In the genomic region with DNA sequence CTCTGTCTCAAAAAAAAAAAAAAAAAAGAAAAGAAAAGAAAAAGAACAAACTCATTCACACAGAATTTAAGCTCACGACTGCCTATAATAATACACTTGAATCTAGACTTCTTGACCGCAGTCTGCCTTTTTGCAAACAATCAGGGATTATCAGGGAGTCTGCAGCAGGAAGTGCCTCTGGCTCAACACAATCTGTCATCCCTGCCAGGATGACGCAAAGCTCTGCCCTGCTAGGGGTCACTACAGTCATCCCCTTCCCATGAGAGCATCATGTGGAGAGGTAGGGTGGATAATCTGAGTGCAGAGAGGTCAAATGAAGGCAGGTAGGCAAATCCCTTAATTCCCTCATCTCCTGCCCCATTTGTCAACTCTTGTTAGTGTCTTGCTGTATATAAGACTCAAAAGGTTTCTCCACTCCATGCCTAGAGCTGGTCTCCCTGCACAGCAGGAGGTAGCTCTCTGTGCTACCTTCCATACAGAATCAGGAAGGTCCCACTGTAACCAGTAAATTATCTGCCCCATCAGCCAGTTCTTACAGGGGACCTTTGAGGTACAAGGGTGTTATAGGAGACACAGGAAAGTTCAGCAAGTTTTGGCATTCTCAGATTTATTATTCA, we compare ENCODE assay signal across 1 cellular context.
A peak's percentile ranks its signal among the peaks of the same experiment; 100 is the strongest.
TF ChIP-seq lines count a peak whose summit lies in the region.

No MANE protein-coding gene starts in this region.

TF ChIP-seq in K562, 482 proteins besides CTCF, POLR2A, EP300 and RAD21 (continued from another document and continues in another):
- TF ChIP-seq, protein P1, sequence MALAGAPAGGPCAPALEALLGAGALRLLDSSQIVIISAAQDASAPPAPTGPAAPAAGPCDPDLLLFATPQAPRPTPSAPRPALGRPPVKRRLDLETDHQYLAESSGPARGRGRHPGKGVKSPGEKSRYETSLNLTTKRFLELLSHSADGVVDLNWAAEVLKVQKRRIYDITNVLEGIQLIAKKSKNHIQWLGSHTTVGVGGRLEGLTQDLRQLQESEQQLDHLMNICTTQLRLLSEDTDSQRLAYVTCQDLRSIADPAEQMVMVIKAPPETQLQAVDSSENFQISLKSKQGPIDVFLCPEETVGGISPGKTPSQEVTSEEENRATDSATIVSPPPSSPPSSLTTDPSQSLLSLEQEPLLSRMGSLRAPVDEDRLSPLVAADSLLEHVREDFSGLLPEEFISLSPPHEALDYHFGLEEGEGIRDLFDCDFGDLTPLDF (CRISPR knock-in tag; IDR thresholded peaks at IDR 0.05) = no peak
- TF ChIP-seq MED1 (CRISPR knock-in tag; IDR thresholded peaks at IDR 0.05; ENCODE audit: borderline replicate concordance) (no peak), ZNF592 (IDR thresholded peaks at IDR 0.05) (no peak), SRSF7 (optimal IDR thresholded peaks at IDR 0.05; ENCODE audit: low read depth, low read length) (no peak), FOXA3 (CRISPR knock-in tag; conservative IDR thresholded peaks at IDR 0.05 in 1 of 2, IDR thresholded peaks at IDR 0.05 in 1 of 2) (no peak), ZNF830 (CRISPR knock-in tag; IDR thresholded peaks at IDR 0.05) (no peak), OTX1 (CRISPR knock-in tag; IDR thresholded peaks at IDR 0.05) (no peak), TCF3 (CRISPR knock-in tag; IDR thresholded peaks at IDR 0.05) (peak; percentile 72), SETDB1 (IDR thresholded peaks at IDR 0.05; ENCODE audit: low read length) (no peak), XRCC5 (IDR thresholded peaks at IDR 0.05; ENCODE audit: low read depth, low read length) (no peak), HES1 (IDR thresholded peaks at IDR 0.05; ENCODE audit: low read depth) (0 out of 2 replicates have a peak, but pooled peaks have one; percentile 34), PHTF2 (CRISPR knock-in tag; IDR thresholded peaks at IDR 0.05) (no peak), U2AF1 (optimal IDR thresholded peaks at IDR 0.05; ENCODE audit: low read depth, low read length) (no peak), ZBTB5 (IDR thresholded peaks at IDR 0.05) (no peak), TAL1 (IDR thresholded peaks at IDR 0.05) (peak; percentile 55), CEBPG (CRISPR knock-in tag; IDR thresholded peaks at IDR 0.05) (no peak), CEBPG (tag; conservative IDR thresholded peaks at IDR 0.05 in 1 of 2, IDR thresholded peaks at IDR 0.05 in 1 of 2) (peak; percentile 32 to 78; a peak in 3 of 4 replicates), HMGN3 (IDR thresholded peaks at IDR 0.05; ENCODE audit: borderline replicate concordance, extremely low read depth, insufficient read length, low read depth, low read length) (no peak), ATF1 (CRISPR knock-in tag; IDR thresholded peaks at IDR 0.05) (no peak), ATF1 (tag; IDR thresholded peaks at IDR 0.05) (peak; percentile 35; the same call in 1 of the 2 replicates), SOX6 (IDR thresholded peaks at IDR 0.05) (0 out of 2 replicates have a peak, but pooled peaks have one; percentile 35), NR2C2 (CRISPR knock-in tag; IDR thresholded peaks at IDR 0.05) (no peak), NR2C2 (tag; IDR thresholded peaks at IDR 0.05) (peak; percentile 58; the same call in 1 of the 2 replicates), ZNF133 (CRISPR knock-in tag; IDR thresholded peaks at IDR 0.05) (no peak), ZNF347 (CRISPR knock-in tag; IDR thresholded peaks at IDR 0.05; ENCODE audit: low read depth) (no peak), ATF7 (IDR thresholded peaks at IDR 0.05) (peak; percentile 59), FOXM1 (IDR thresholded peaks at IDR 0.05; ENCODE audit: low read depth) (no peak), FOXM1 (CRISPR knock-in tag; IDR thresholded peaks at IDR 0.05; ENCODE audit: low read depth) (no peak), CTBP1 (IDR thresholded peaks at IDR 0.05; ENCODE audit: borderline replicate concordance) (peak; percentile 50), MLLT1 (IDR thresholded peaks at IDR 0.05) (0 out of 4 replicates have a peak, but pooled peaks of 1 of the 2 experiments have one; percentile 45), SMAD1 (IDR thresholded peaks at IDR 0.05; ENCODE audit: low read depth, low read length, partially characterized antibody) (no peak), POLR2AphosphoS5 (IDR thresholded peaks at IDR 0.05; ENCODE audit: control insufficient read depth, insufficient read depth, low read depth, low read length) (no peak), GABPB1 (CRISPR knock-in tag; IDR thresholded peaks at IDR 0.05) (0 out of 2 replicates have a peak, but pooled peaks have one; percentile 36), POLR3G (IDR thresholded peaks at IDR 0.05; ENCODE audit: extremely low read depth, insufficient read length, insufficient replicate concordance) (no peak), NFXL1 (CRISPR knock-in tag; IDR thresholded peaks at IDR 0.05) (no peak), E2F6 (IDR thresholded peaks at IDR 0.05; ENCODE audit: borderline replicate concordance in 1 of 2, extremely low read depth in 1 of 2, insufficient read depth in 1 of 2, insufficient read length in 1 of 2, low read depth in 1 of 2, low read length in 1 of 2, poor library complexity in 1 of 2, severe bottlenecking in 1 of 2) (no peak), ZFP36 (IDR thresholded peaks at IDR 0.05; ENCODE audit: low read depth, low read length, partially characterized antibody) (peak; percentile 41), DPF2 (IDR thresholded peaks at IDR 0.05) (peak; percentile 40; the same call in 1 of the 2 replicates), JUN (IDR thresholded peaks at IDR 0.05; ENCODE audit: borderline replicate concordance, low read depth, low read length) (no peak), JUN (CRISPR knock-in tag; IDR thresholded peaks at IDR 0.05; ENCODE audit: borderline replicate concordance) (no peak), CBFA2T3 (IDR thresholded peaks at IDR 0.05) (peak; percentile 67), SMARCE1 (IDR thresholded peaks at IDR 0.05) (peak; percentile 43; the same call in 1 of the 2 replicates), SUPT5H (IDR thresholded peaks at IDR 0.05) (no peak)
- TF ChIP-seq, protein P2, sequence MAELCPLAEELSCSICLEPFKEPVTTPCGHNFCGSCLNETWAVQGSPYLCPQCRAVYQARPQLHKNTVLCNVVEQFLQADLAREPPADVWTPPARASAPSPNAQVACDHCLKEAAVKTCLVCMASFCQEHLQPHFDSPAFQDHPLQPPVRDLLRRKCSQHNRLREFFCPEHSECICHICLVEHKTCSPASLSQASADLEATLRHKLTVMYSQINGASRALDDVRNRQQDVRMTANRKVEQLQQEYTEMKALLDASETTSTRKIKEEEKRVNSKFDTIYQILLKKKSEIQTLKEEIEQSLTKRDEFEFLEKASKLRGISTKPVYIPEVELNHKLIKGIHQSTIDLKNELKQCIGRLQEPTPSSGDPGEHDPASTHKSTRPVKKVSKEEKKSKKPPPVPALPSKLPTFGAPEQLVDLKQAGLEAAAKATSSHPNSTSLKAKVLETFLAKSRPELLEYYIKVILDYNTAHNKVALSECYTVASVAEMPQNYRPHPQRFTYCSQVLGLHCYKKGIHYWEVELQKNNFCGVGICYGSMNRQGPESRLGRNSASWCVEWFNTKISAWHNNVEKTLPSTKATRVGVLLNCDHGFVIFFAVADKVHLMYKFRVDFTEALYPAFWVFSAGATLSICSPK (IDR thresholded peaks at IDR 0.05; ENCODE audit: borderline replicate concordance) = no peak
- TF ChIP-seq, protein P3, sequence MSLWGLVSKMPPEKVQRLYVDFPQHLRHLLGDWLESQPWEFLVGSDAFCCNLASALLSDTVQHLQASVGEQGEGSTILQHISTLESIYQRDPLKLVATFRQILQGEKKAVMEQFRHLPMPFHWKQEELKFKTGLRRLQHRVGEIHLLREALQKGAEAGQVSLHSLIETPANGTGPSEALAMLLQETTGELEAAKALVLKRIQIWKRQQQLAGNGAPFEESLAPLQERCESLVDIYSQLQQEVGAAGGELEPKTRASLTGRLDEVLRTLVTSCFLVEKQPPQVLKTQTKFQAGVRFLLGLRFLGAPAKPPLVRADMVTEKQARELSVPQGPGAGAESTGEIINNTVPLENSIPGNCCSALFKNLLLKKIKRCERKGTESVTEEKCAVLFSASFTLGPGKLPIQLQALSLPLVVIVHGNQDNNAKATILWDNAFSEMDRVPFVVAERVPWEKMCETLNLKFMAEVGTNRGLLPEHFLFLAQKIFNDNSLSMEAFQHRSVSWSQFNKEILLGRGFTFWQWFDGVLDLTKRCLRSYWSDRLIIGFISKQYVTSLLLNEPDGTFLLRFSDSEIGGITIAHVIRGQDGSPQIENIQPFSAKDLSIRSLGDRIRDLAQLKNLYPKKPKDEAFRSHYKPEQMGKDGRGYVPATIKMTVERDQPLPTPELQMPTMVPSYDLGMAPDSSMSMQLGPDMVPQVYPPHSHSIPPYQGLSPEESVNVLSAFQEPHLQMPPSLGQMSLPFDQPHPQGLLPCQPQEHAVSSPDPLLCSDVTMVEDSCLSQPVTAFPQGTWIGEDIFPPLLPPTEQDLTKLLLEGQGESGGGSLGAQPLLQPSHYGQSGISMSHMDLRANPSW (CRISPR knock-in tag; IDR thresholded peaks at IDR 0.05) = no peak
- TF ChIP-seq, protein P4, sequence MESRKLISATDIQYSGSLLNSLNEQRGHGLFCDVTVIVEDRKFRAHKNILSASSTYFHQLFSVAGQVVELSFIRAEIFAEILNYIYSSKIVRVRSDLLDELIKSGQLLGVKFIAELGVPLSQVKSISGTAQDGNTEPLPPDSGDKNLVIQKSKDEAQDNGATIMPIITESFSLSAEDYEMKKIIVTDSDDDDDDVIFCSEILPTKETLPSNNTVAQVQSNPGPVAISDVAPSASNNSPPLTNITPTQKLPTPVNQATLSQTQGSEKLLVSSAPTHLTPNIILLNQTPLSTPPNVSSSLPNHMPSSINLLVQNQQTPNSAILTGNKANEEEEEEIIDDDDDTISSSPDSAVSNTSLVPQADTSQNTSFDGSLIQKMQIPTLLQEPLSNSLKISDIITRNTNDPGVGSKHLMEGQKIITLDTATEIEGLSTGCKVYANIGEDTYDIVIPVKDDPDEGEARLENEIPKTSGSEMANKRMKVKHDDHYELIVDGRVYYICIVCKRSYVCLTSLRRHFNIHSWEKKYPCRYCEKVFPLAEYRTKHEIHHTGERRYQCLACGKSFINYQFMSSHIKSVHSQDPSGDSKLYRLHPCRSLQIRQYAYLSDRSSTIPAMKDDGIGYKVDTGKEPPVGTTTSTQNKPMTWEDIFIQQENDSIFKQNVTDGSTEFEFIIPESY (CRISPR knock-in tag; IDR thresholded peaks at IDR 0.05) = no peak
